17 cellular contexts compared by ENCODE assay signal in genomic region chr10:24394479-24395190, GRCh38.
A peak's percentile ranks its signal among the peaks of the same experiment; 100 is the strongest.
DNase-seq lines count a peak whose midpoint lies in the region; ATAC-seq lines count a peak whose summit lies in the region.
"Had no signal": no experiment of that assay in that cellular context is flagged by ENCODE, and none has a peak within 500 bp of the region (broad histone marks: within the 10 kb centered on the region; RNA-seq: fewer than 3 reads in every experiment).

No MANE protein-coding gene starts in this region.

- DNase-seq in amniotic epithelial cell (ENCODE audit: low read depth) (peak; percentile 54), NCI-H69 (lab: John Stamatoyannopoulos, UW) (no peak), SHP77 treated with DMSO at 0.1 percent for 48 hours (lab: John Stamatoyannopoulos, UW) (no peak), globus pallidus (ENCODE audit: low spot score) (no peak)
- DNase-seq in activated CD4-positive, alpha-beta T cell treated with anti-CD3 and anti-CD28 coated beads, Interleukin-2, amount 50 U/mL, for 4 hours, result no peak
- DNase-seq: activated CD8-positive, alpha-beta T cell treated with anti-CD3 and anti-CD28 coated beads, Interleukin-2, amount 10 ng/mL, durations not matched to agents 7 days and 5 days; activated effector memory CD4-positive, alpha-beta T cell treated with Interleukin-2 at 50 U/mL for 16 hours; cortex of kidney; head of caudate nucleus; kidney; midbrain; NCI-H1048; NCI-H2171; small intestine had no signal

- ATAC-seq in GM18520 (IDR thresholded peaks at IDR 0.05; ENCODE audit: unreplicated experiment) (peak; percentile 47), GM21526 (IDR thresholded peaks at IDR 0.05; ENCODE audit: low FRiP score, unreplicated experiment) (peak; percentile 84), HG03064 (IDR thresholded peaks at IDR 0.05; ENCODE audit: low read depth, unreplicated experiment) (peak; percentile 87)
- ATAC-seq: activated CD8-positive, alpha-beta T cell treated with anti-CD3 and anti-CD28 coated beads, Interleukin-2, amount 10 ng/mL, durations not matched to agents 7 days and 5 days had no signal
